ENCODE assay signal across 8 cellular contexts in genomic region chr17:18256776-18257175, GRCh38. TPM values are rescaled to one million over a fixed set of nuclear protein-coding genes. Genes with fewer than 3 reads are reported as not detected.
DNase-seq lines count a peak whose midpoint lies in the region; FAIRE-seq and TF ChIP-seq lines count a peak whose summit lies in the region.
"Had no signal": no experiment of that assay in that cellular context is flagged by ENCODE, and none has a peak within 500 bp of the region (broad histone marks: within the 10 kb centered on the region; RNA-seq: fewer than 3 reads in every experiment).

No MANE protein-coding gene starts in this region.

- no peak overlapping the region for H4K91ac ChIP-seq in H1 (replicated peaks; ENCODE audit: insufficient read length, low read length)

- no peak for TF ChIP-seq POLR2A in H1 (IDR thresholded peaks at IDR 0.05; ENCODE audit: control extremely low read depth in 1 of 2, low read depth in 2 of 2, low read length in 2 of 2)

- H3K4me1 ChIP-seq in H1 (replicated peaks in 1 of 4; ENCODE audit: control insufficient read depth in 3 of 4, insufficient read depth in 4 of 4, low read length in 3 of 4) (peaks cover 4 to 34% (median 20%) of the 10 kb centered on the region in 4 experiments), smooth muscle cell (ENCODE audit: low read depth) (peaks cover 17% of the 10 kb centered on the region)

- no peak overlapping the region for H3K14ac ChIP-seq in H1 (ENCODE audit: insufficient read length)

- DNase-seq in T-helper 1 cell (no peak), H1 (ENCODE audit: low read depth in 1 of 2, low spot score in 2 of 2) (no peak), smooth muscle cell (lab: John Stamatoyannopoulos, UW; ENCODE audit: unreplicated experiment) (no peak), NOMO-1 (lab: John Stamatoyannopoulos, UW; ENCODE audit: unreplicated experiment in 2 of 2) (no peak), SHP77 treated with DMSO at 0.1 percent for 48 hours (lab: John Stamatoyannopoulos, UW) (no peak)

- no peak for FAIRE-seq in H1 (lab: Jason Lieb, UNC)
- FAIRE-seq: A204.1, islet of Langerhans had no signal

- peak overlapping the region; percentile 84 to 96 for H3K4me2 ChIP-seq in H1 (ENCODE audit: insufficient read depth in 1 of 2, low read depth in 2 of 2, low read length in 2 of 2)
- H3K4me2 ChIP-seq in smooth muscle cell: peak overlapping the region; percentile 91

- no peak for TF ChIP-seq CTCF in H1 (IDR thresholded peaks at IDR 0.05; ENCODE audit: control extremely low read depth in 1 of 3, insufficient read depth in 1 of 3, low read depth in 1 of 3, low read length in 3 of 3)
- no peak for TF ChIP-seq CTCF in smooth muscle cell (IDR thresholded peaks at IDR 0.05; ENCODE audit: borderline replicate concordance, insufficient read depth, poor library complexity, severe bottlenecking)

- no peaks in the 10 kb centered on the region for H3K27me3 ChIP-seq in H1 (replicated peaks in 1 of 4; ENCODE audit: control insufficient read depth in 3 of 4, extremely low read depth in 1 of 4, insufficient read depth in 3 of 4, low read length in 3 of 4)
- H3K27me3 ChIP-seq in smooth muscle cell (ENCODE audit: low read depth): no peaks in the 10 kb centered on the region

- POLR2A ChIA-PET in H1 (lab: Charles Lee; ENCODE audit: partially characterized antibody): interaction anchor here (1.0 to 11.5 kb wide), 9 partner anchors 12 to 58 kb away, joined by 3 to 171 read pairs (median 5); partner anchors contain the start of genes LLGL1 and TOP3A

- H3K36me3 ChIP-seq in H1 (ENCODE audit: control insufficient read depth in 2 of 4, insufficient read depth in 4 of 4, low read length in 3 of 4): peaks cover 20 to 39% (median 33%) of the 10 kb centered on the region in 4 experiments
- no peaks in the 10 kb centered on the region for H3K36me3 ChIP-seq in smooth muscle cell (ENCODE audit: low read depth)

- H2BK120ac ChIP-seq in H1 (replicated peaks; ENCODE audit: low read depth, low read length): no peak overlapping the region

- H3K18ac ChIP-seq in H1 (ENCODE audit: extremely low read depth, low read length): peak overlapping the region; percentile 32; the same call in 1 of the 2 replicates

- H3K23ac ChIP-seq in H1 (ENCODE audit: insufficient read length): no peak overlapping the region

- H3K36me3 Mint-ChIP-seq in T-helper 1 cell treated with Interleukin-12 subunit alpha and Interleukin-12 subunit beta and Interleukin-4 antibody, amounts not matched to agents 30 μg/mL and 1 μg/mL, for 36 hours (ENCODE audit: low read depth): peaks cover 23% of the 10 kb centered on the region

- H3K27ac Mint-ChIP-seq in T-helper 1 cell treated with Interleukin-12 subunit alpha and Interleukin-12 subunit beta and Interleukin-4 antibody, amounts not matched to agents 30 μg/mL and 1 μg/mL, for 36 hours: peak overlapping the region; percentile 41

- H3K27ac ChIP-seq in H1 (ENCODE audit: low read depth, low read length) (peak overlapping the region; percentile 53; the same call in 1 of the 2 replicates), smooth muscle cell (ENCODE audit: low read depth) (peak overlapping the region; percentile 98)

- H3K9ac ChIP-seq in H1 (replicated peaks in 1 of 4; ENCODE audit: extremely low read depth in 1 of 4, low read depth in 3 of 4, low read length in 3 of 4) (no peak overlapping the region; a peak in 2 of 7 replicates), smooth muscle cell (ENCODE audit: low read depth) (peak overlapping the region; percentile 97)

- H4K8ac ChIP-seq in H1 (ENCODE audit: extremely low read depth, insufficient read depth, low read length): no peak overlapping the region

- no peak for TF ChIP-seq RAD21 in H1 (IDR thresholded peaks at IDR 0.05 in 1 of 2, conservative IDR thresholded peaks at IDR 0.05 in 1 of 2; ENCODE audit: low read depth in 2 of 2, low read length in 2 of 2)

- H3K27me3 Mint-ChIP-seq in T-helper 1 cell treated with Interleukin-12 subunit alpha and Interleukin-12 subunit beta and Interleukin-4 antibody, amounts not matched to agents 30 μg/mL and 1 μg/mL, for 36 hours (ENCODE audit: low read depth): no peaks in the 10 kb centered on the region

- peak overlapping the region in 3 of 4 experiments; percentile 90 to 94 (median 93); a peak in 6 of 8 replicates for H3K4me3 ChIP-seq in H1 (ENCODE audit: extremely low read depth in 1 of 4, insufficient read depth in 2 of 4, low read depth in 3 of 4, low read length in 4 of 4)
- H3K4me3 ChIP-seq in smooth muscle cell: peak overlapping the region; percentile 85

- H3K4me1 Mint-ChIP-seq in T-helper 1 cell treated with Interleukin-12 subunit alpha and Interleukin-12 subunit beta and Interleukin-4 antibody, amounts not matched to agents 30 μg/mL and 1 μg/mL, for 36 hours (ENCODE audit: low read depth): peaks cover 27% of the 10 kb centered on the region

- no peak overlapping the region for H2BK20ac ChIP-seq in H1 (ENCODE audit: low read length)

- no peaks in the 10 kb centered on the region for H3K9me3 Mint-ChIP-seq in T-helper 1 cell treated with Interleukin-12 subunit alpha and Interleukin-12 subunit beta and Interleukin-4 antibody, amounts not matched to agents 30 μg/mL and 1 μg/mL, for 36 hours

- 0 out of 2 replicates have a peak overlapping the region, but pooled peaks have one; percentile 14 for H2BK12ac ChIP-seq in H1 (ENCODE audit: low read depth, low read length)

- H2AK5ac ChIP-seq in H1 (ENCODE audit: low read depth, low read length): 0 out of 2 replicates have a peak overlapping the region, but pooled peaks have one; percentile 65

- H2BK5ac ChIP-seq in H1 (ENCODE audit: low read depth, low read length): no peak overlapping the region

- H2BK15ac ChIP-seq in H1 (ENCODE audit: low read length): no peak overlapping the region

- H4K5ac ChIP-seq in H1 (ENCODE audit: insufficient read length, low read depth, low read length): no peak overlapping the region

- H3K79me1 ChIP-seq in H1 (ENCODE audit: low read depth, low read length): peaks cover 14% of the 10 kb centered on the region

- no peaks in the 10 kb centered on the region for H3K9me3 ChIP-seq in H1 (ENCODE audit: insufficient read depth in 2 of 2, low read depth in 1 of 2, low read length in 1 of 2)
- no peaks in the 10 kb centered on the region for H3K9me3 ChIP-seq in smooth muscle cell (replicated peaks; ENCODE audit: low read depth)

- H3F3A ChIP-seq in smooth muscle cell (ENCODE audit: low read depth): peaks cover 10% of the 10 kb centered on the region

- H3K4me3 Mint-ChIP-seq in T-helper 1 cell treated with Interleukin-12 subunit alpha and Interleukin-12 subunit beta and Interleukin-4 antibody, amounts not matched to agents 30 μg/mL and 1 μg/mL, for 36 hours: peak overlapping the region; percentile 99

- H3K79me2 ChIP-seq in H1 (ENCODE audit: control insufficient read depth in 1 of 2, insufficient read depth in 2 of 2, low read length in 2 of 2) (peaks cover 0 to 18% of the 10 kb centered on the region in 2 experiments; a peak in 1 of 4 replicates), smooth muscle cell (ENCODE audit: low read depth) (peaks cover 26% of the 10 kb centered on the region)

- CTCF ChIA-PET in H1 (lab: Charles Lee; ENCODE audit: partially characterized antibody): interaction anchor here (0.7 to 3.9 kb wide), 6 partner anchors 9 to 64 kb away, joined by 3 to 18 read pairs (median 5); no protein-coding TSS in a partner anchor

- WGBS in H1 (ENCODE audit: extremely low coverage in 1 of 2, insufficient coverage in 1 of 2, insufficient read length in 1 of 2, insufficient replicate concordance in 2 of 2, low coverage in 1 of 2, low lambda C conversion rate in 2 of 2, missing lambda C conversion rate in 1 of 2), 2 experiments: 91% methylated on average over 7 of the region's 7 CpGs; no CpG with 5 or more reads in 1 of the 2 experiments
- WGBS in smooth muscle cell (ENCODE audit: low lambda C conversion rate): 94% methylated on average over 7 of the region's 7 CpGs

- H3K4ac ChIP-seq in H1 (replicated peaks; ENCODE audit: insufficient read length, low read depth, low read length): no peak overlapping the region

- H2AFZ ChIP-seq in H1 (ENCODE audit: low read length) (no peak overlapping the region), smooth muscle cell (ENCODE audit: low read depth) (no peak overlapping the region)

- H3K23me2 ChIP-seq in H1 (ENCODE audit: low read depth, low read length): peaks cover 14% of the 10 kb centered on the region

- H4K20me1 ChIP-seq in H1 (replicated peaks in 1 of 2; ENCODE audit: control insufficient read depth in 1 of 2, insufficient read depth in 2 of 2, low read length in 2 of 2) (peaks cover 3 to 10% of the 10 kb centered on the region in 2 experiments), smooth muscle cell (ENCODE audit: low read depth) (peaks cover 63% of the 10 kb centered on the region)

- TF ChIP-seq EP300 in H1 (IDR thresholded peaks at IDR 0.05; ENCODE audit: borderline replicate concordance in 1 of 2, low read depth in 2 of 2, low read length in 2 of 2): no peak

- H3K56ac ChIP-seq in H1 (replicated peaks; ENCODE audit: insufficient read length, low read depth, low read length): no peak overlapping the region

RNA-seq across cellular contexts. Expression of gene FLII, which starts 1.8 kb away (rescaled TPM):
- total RNA-seq in H1 (2021; fragmentation: NEBNext Ultra II Directional; extraction: Animal tissue kit (Norgen Biotek cat#: 25700)): 300 and 324 TPM in 2 replicates
- polyA plus RNA-seq in H1 (2011; rRNA removed) (549 and 674 TPM in 2 replicates), smooth muscle cell (188 and 210 TPM in 2 replicates)
- 437 TPM for polyA plus RNA-seq in H1 (2011; cell fraction: cytosol; rRNA removed)
- 871 TPM for polyA plus RNA-seq in H1 (2011; cell fraction: nucleus; rRNA removed)
- polyA plus RNA-seq in H1 (2012, experiment 1 of 2): 271 to 422 TPM (median 386 TPM) in 4 replicates
- polyA plus RNA-seq in H1 (2012, experiment 2 of 2): 333 TPM
- polyA plus RNA-seq in H1 (2013, experiment 1 of 2): 161 TPM
- polyA plus RNA-seq in H1 (2013, experiment 2 of 2): 153 TPM
- polyA minus RNA-seq in H1 (2011; rRNA and poly(A)+ RNA removed): 400 and 457 TPM in 2 replicates
- polyA minus RNA-seq in H1 (2011; cell fraction: cytosol; rRNA and poly(A)+ RNA removed): 246 TPM
- 198 TPM for polyA minus RNA-seq in H1 (2011; cell fraction: nucleus; rRNA and poly(A)+ RNA removed)
- 132 and 149 TPM in 2 replicates for total RNA-seq in smooth muscle cell

RNA-seq across cellular contexts. Expression of gene MIEF2, which starts 3.7 kb away (rescaled TPM):
- total RNA-seq in H1 (2021; fragmentation: NEBNext Ultra II Directional; extraction: Animal tissue kit (Norgen Biotek cat#: 25700)): 9.9 and 12.4 TPM in 2 replicates
- polyA plus RNA-seq in H1 (2011; rRNA removed) (24.9 and 39.6 TPM in 2 replicates), smooth muscle cell (13.5 and 14.3 TPM in 2 replicates)
- polyA plus RNA-seq in H1 (2011; cell fraction: cytosol; rRNA removed): 25.9 TPM
- polyA plus RNA-seq in H1 (2011; cell fraction: nucleus; rRNA removed): 28.3 TPM
- 6.3 to 11.5 TPM (median 11.1 TPM) in 4 replicates for polyA plus RNA-seq in H1 (2012, experiment 1 of 2)
- polyA plus RNA-seq in H1 (2012, experiment 2 of 2): 9.9 TPM
- polyA plus RNA-seq in H1 (2013, experiment 1 of 2): 4.7 TPM
- polyA plus RNA-seq in H1 (2013, experiment 2 of 2): 4.4 TPM
- polyA minus RNA-seq in H1 (2011; rRNA and poly(A)+ RNA removed): 10.8 and 14.9 TPM in 2 replicates
- 20.9 TPM for polyA minus RNA-seq in H1 (2011; cell fraction: cytosol; rRNA and poly(A)+ RNA removed)
- 23.0 TPM for polyA minus RNA-seq in H1 (2011; cell fraction: nucleus; rRNA and poly(A)+ RNA removed)
- total RNA-seq in smooth muscle cell: 10.4 and 12.0 TPM in 2 replicates

RNA-seq across cellular contexts. Expression of gene LLGL1, which starts 31.3 kb away (rescaled TPM):
- 71.3 and 72.8 TPM in 2 replicates for total RNA-seq in H1 (2021; fragmentation: NEBNext Ultra II Directional; extraction: Animal tissue kit (Norgen Biotek cat#: 25700))
- polyA plus RNA-seq in H1 (2011; rRNA removed) (107 and 137 TPM in 2 replicates), smooth muscle cell (6.7 and 8.5 TPM in 2 replicates)
- polyA plus RNA-seq in H1 (2011; cell fraction: cytosol; rRNA removed): 95.0 TPM
- polyA plus RNA-seq in H1 (2011; cell fraction: nucleus; rRNA removed): 119 TPM
- polyA plus RNA-seq in H1 (2012, experiment 1 of 2): 45.9 to 70.7 TPM (median 65.3 TPM) in 4 replicates
- polyA plus RNA-seq in H1 (2012, experiment 2 of 2): 66.3 TPM
- 30.5 TPM for polyA plus RNA-seq in H1 (2013, experiment 1 of 2)
- 29.6 TPM for polyA plus RNA-seq in H1 (2013, experiment 2 of 2)
- polyA minus RNA-seq in H1 (2011; rRNA and poly(A)+ RNA removed): 61.7 and 89.9 TPM in 2 replicates
- polyA minus RNA-seq in H1 (2011; cell fraction: cytosol; rRNA and poly(A)+ RNA removed): 61.0 TPM
- polyA minus RNA-seq in H1 (2011; cell fraction: nucleus; rRNA and poly(A)+ RNA removed): 46.1 TPM
- 37.3 and 37.7 TPM in 2 replicates for total RNA-seq in smooth muscle cell

RNA-seq across cellular contexts. Expression of gene TOP3A, which starts 58.0 kb away (rescaled TPM):
- 46.2 and 54.3 TPM in 2 replicates for total RNA-seq in H1 (2021; fragmentation: NEBNext Ultra II Directional; extraction: Animal tissue kit (Norgen Biotek cat#: 25700))
- polyA plus RNA-seq in H1 (2011; rRNA removed): 21.5 and 23.4 TPM in 2 replicates
- 24.9 TPM for polyA plus RNA-seq in H1 (2011; cell fraction: cytosol; rRNA removed)
- 40.5 TPM for polyA plus RNA-seq in H1 (2011; cell fraction: nucleus; rRNA removed)
- 36.7 to 39.0 TPM (median 38.6 TPM) in 4 replicates for polyA plus RNA-seq in H1 (2012, experiment 1 of 2)
- polyA plus RNA-seq in H1 (2012, experiment 2 of 2): 27.9 TPM
- 24.5 TPM for polyA plus RNA-seq in H1 (2013, experiment 1 of 2)
- 22.6 TPM for polyA plus RNA-seq in H1 (2013, experiment 2 of 2)
- polyA minus RNA-seq in H1 (2011; rRNA and poly(A)+ RNA removed): 72.0 and 81.1 TPM in 2 replicates
- polyA minus RNA-seq in H1 (2011; cell fraction: cytosol; rRNA and poly(A)+ RNA removed): 26.3 TPM
- 55.5 TPM for polyA minus RNA-seq in H1 (2011; cell fraction: nucleus; rRNA and poly(A)+ RNA removed)
- total RNA-seq in smooth muscle cell: 19.9 and 40.9 TPM in 2 replicates
- polyA plus RNA-seq in smooth muscle cell: 14.6 and 22.9 TPM in 2 replicates

RNA-seq across cellular contexts. Expression of gene SMCR8, which starts 58.3 kb away (rescaled TPM):
- 18.5 and 19.0 TPM in 2 replicates for total RNA-seq in H1 (2021; fragmentation: NEBNext Ultra II Directional; extraction: Animal tissue kit (Norgen Biotek cat#: 25700))
- polyA plus RNA-seq in H1 (2011; rRNA removed) (6.9 and 8.9 TPM in 2 replicates), smooth muscle cell (3.3 and 4.5 TPM in 2 replicates)
- polyA plus RNA-seq in H1 (2011; cell fraction: cytosol; rRNA removed): 7.6 TPM
- polyA plus RNA-seq in H1 (2011; cell fraction: nucleus; rRNA removed): 10.9 TPM
- polyA plus RNA-seq in H1 (2012, experiment 1 of 2): 9.6 to 12.8 TPM (median 12.4 TPM) in 4 replicates
- polyA plus RNA-seq in H1 (2012, experiment 2 of 2): 4.8 TPM
- 8.2 TPM for polyA plus RNA-seq in H1 (2013, experiment 1 of 2)
- polyA plus RNA-seq in H1 (2013, experiment 2 of 2): 7.7 TPM
- polyA minus RNA-seq in H1 (2011; rRNA and poly(A)+ RNA removed): 23.2 and 26.9 TPM in 2 replicates
- polyA minus RNA-seq in H1 (2011; cell fraction: cytosol; rRNA and poly(A)+ RNA removed): 11.1 TPM
- 14.6 TPM for polyA minus RNA-seq in H1 (2011; cell fraction: nucleus; rRNA and poly(A)+ RNA removed)
- 10.4 and 12.6 TPM in 2 replicates for total RNA-seq in smooth muscle cell
